1 cellular context compared by ENCODE assay signal in the genomic region with DNA sequence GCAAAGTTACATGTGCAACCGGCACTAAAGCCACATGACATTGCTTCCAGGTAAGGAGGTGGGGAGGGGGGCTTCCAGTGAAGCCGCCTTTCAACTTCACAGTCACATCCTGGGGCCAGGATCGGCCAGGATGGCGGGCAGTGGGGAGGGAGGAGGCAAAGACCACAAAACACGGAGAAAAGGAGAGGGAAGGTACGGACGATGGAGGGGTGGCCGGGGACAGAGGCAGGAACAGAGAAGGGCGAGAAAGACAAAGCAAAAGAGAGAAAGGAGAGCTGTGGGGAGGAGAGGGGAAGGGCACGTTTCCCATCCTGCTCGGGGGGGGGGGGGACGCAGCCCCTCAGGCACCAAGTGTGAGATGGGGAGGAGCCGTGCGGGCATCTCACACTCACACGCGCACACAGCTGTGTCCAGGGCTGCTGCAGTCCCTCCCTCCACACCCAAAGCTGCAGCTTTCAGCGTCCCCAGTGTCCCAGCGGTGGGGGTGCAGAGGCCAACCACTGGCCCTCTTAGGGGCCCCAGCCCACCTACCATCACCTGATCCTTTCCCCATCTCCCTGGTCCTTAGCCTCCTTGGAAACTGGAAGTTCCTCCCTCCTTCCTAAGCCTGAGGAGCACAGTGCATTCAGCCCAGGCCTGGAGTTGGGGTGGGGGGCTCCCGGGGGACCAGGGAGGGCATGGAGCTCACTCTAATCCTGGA.
A peak's percentile ranks its signal among the peaks of the same experiment; 100 is the strongest.
TF ChIP-seq lines count a peak whose summit lies in the region.

No MANE protein-coding gene starts in this region.

TF ChIP-seq in HepG2, 621 proteins besides CTCF, POLR2A, EP300 and RAD21:
- no peak for TF ChIP-seq MLLT10 (CRISPR knock-in tag; IDR thresholded peaks at IDR 0.05)
- no peak for TF ChIP-seq ZNF138 (CRISPR knock-in tag; IDR thresholded peaks at IDR 0.05; ENCODE audit: low read depth)
- TF ChIP-seq ZZZ3 (CRISPR knock-in tag; IDR thresholded peaks at IDR 0.05; ENCODE audit: borderline replicate concordance): no peak
- TF ChIP-seq, protein P1, sequence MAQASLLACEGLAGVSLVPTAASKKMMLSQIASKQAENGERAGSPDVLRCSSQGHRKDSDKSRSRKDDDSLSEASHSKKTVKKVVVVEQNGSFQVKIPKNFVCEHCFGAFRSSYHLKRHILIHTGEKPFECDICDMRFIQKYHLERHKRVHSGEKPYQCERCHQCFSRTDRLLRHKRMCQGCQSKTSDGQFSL (CRISPR knock-in tag; IDR thresholded peaks at IDR 0.05): peak; percentile 19; the same call in 1 of the 2 replicates
- no peak for TF ChIP-seq DPF2 (CRISPR knock-in tag; IDR thresholded peaks at IDR 0.05; ENCODE audit: borderline replicate concordance, low read depth)
- TF ChIP-seq SMYD3 (CRISPR knock-in tag; IDR thresholded peaks at IDR 0.05): no peak
- no peak for TF ChIP-seq MTF2 (CRISPR knock-in tag; IDR thresholded peaks at IDR 0.05; ENCODE audit: borderline replicate concordance)
- no peak for TF ChIP-seq ZNF557 (CRISPR knock-in tag; IDR thresholded peaks at IDR 0.05)
